In genomic region chr11:64916040-64916847, GRCh38 we compare ENCODE assay signal across 8 cellular contexts. TPM values are rescaled to one million over a fixed set of nuclear protein-coding genes. Genes with fewer than 3 reads are reported as not detected.
DNase-seq lines count a peak whose midpoint lies in the region; ATAC-seq lines count a peak whose summit lies in the region.

No MANE protein-coding gene starts in this region.

- H3K9me3 ChIP-seq in SK-N-MC (ENCODE audit: low read depth, low read length), result no peaks in the 10 kb centered on the region

- DNase-seq in GM03348 (ENCODE audit: low spot score), result peak; percentile 51
- no peak for DNase-seq in SK-N-MC (ENCODE audit: low read depth, low spot score)
- DNase-seq in caudate nucleus (lab: John Stamatoyannopoulos, UW), result peak in 3 of 61 donors; percentile 15 to 31 (median 28)
- peak; percentile 55 for DNase-seq in kidney tubule cell (ENCODE audit: low spot score)
- DNase-seq in stimulated activated CD8-positive, alpha-beta memory T cell treated with anti-CD3 and anti-CD28 coated beads, Interleukin-7, amount 100 ng/mL, for 4 hours (ENCODE audit: low read depth in 2 of 2), result peak; percentile 28 to 29
- no peak for DNase-seq in SK-N-DZ (ENCODE audit: low spot score)
- DNase-seq in NCI-H524 treated with DMSO at 0.1 percent for 48 hours (lab: John Stamatoyannopoulos, UW), result no peak

- peak overlapping the region; percentile 82 for H3K4me3 ChIP-seq in SK-N-MC

- no peaks in the 10 kb centered on the region; the same call in 1 of the 2 replicates for H3K36me3 ChIP-seq in SK-N-MC (ENCODE audit: insufficient read depth, low read length)

- peak overlapping the region; percentile 89 for H3K9ac ChIP-seq in SK-N-MC (ENCODE audit: insufficient read length)

- ATAC-seq in HG03097 (IDR thresholded peaks at IDR 0.05; ENCODE audit: low FRiP score, unreplicated experiment), result peak; percentile 24

- H3K27ac ChIP-seq in SK-N-MC (no peak overlapping the region), caudate nucleus (ENCODE audit: low read depth, low read length) (peak overlapping the region; percentile 69)

RNA-seq across cellular contexts. Expression of gene ATG2A, which starts 0.8 kb away (rescaled TPM):
- 5.0 and 5.6 TPM in 2 replicates for polyA plus RNA-seq in SK-N-DZ (2014; cell fraction: cytosol; rRNA removed)
- polyA plus RNA-seq in SK-N-DZ (2014; cell fraction: nucleus; rRNA removed), result 18.2 and 29.8 TPM in 2 replicates

RNA-seq across cellular contexts. Expression of gene PPP2R5B, which starts 8.2 kb away (rescaled TPM):
- 4.8 and 5.5 TPM in 2 replicates for polyA plus RNA-seq in SK-N-DZ (2014; cell fraction: cytosol; rRNA removed)
- polyA plus RNA-seq in SK-N-DZ (2014; cell fraction: nucleus; rRNA removed), result 10.7 and 18.2 TPM in 2 replicates

RNA-seq across cellular contexts. Expression of gene GPHA2, which starts 19.4 kb away (rescaled TPM):
- polyA plus RNA-seq in SK-N-DZ (2014; cell fraction: cytosol; rRNA removed), result not detected in 2 replicates
- 0.27 TPM in 1 of 2 replicates, not detected in the other for polyA plus RNA-seq in SK-N-DZ (2014; cell fraction: nucleus; rRNA removed)

RNA-seq across cellular contexts. Expression of gene EHD1, which starts 37.8 kb away (rescaled TPM):
- polyA plus RNA-seq in SK-N-DZ (2014; cell fraction: cytosol; rRNA removed), result 28.2 TPM in 2 replicates
- polyA plus RNA-seq in SK-N-DZ (2014; cell fraction: nucleus; rRNA removed), result 8.5 and 14.2 TPM in 2 replicates

RNA-seq across cellular contexts. Expression of gene MAJIN, which starts 55.7 kb away (rescaled TPM):
- polyA plus RNA-seq in SK-N-DZ (2014; cell fraction: cytosol; rRNA removed), result 5.2 TPM in 1 of 2 replicates, not detected in the other
- not detected in 2 replicates for polyA plus RNA-seq in SK-N-DZ (2014; cell fraction: nucleus; rRNA removed)

Comparison
In these comparisons a context has a peak if more than half of its experiments do, and no peak if none do; other contexts are left out.
1. DNase-seq: peak in GM03348 (single experiment), kidney tubule cell (single experiment) and stimulated activated CD8-positive, alpha-beta memory T cell treated with anti-CD3 and anti-CD28 coated beads, Interleukin-7, amount 100 ng/mL, for 4 hours (2 of 2); none in SK-N-MC (single experiment), SK-N-DZ (single experiment) and NCI-H524 treated with DMSO at 0.1 percent for 48 hours (single experiment).